ENCODE assay signal across 18 cellular contexts in genomic region chr19:52219611-52220010, GRCh38. TPM values are rescaled to one million over a fixed set of nuclear protein-coding genes. Genes with fewer than 3 reads are reported as not detected.
A peak's percentile ranks its signal among the peaks of the same experiment; 100 is the strongest.
DNase-seq lines count a peak whose midpoint lies in the region; ATAC-seq and TF ChIP-seq lines count a peak whose summit lies in the region.
"Had no signal": no experiment of that assay in that cellular context is flagged by ENCODE, and none has a peak within 500 bp of the region (broad histone marks: within the 10 kb centered on the region; RNA-seq: fewer than 3 reads in every experiment).

No MANE protein-coding gene starts in this region.

- no peak overlapping the region for H3K4me3 Mint-ChIP-seq in central memory CD8-positive, alpha-beta T cell
- H3K4me3 Mint-ChIP-seq in progenitor cell of endocrine pancreas (ENCODE audit: low read depth): no peak overlapping the region
- H3K4me3 Mint-ChIP-seq: CD8-positive, alpha-beta T cell; H9; IgD-negative memory B cell had no signal

- TF ChIP-seq CTCF in progenitor cell of endocrine pancreas (IDR thresholded peaks at IDR 0.05; ENCODE audit: unreplicated experiment): no peak

- no peaks in the 10 kb centered on the region for H3K9me3 Mint-ChIP-seq in activated naive CD4-positive, alpha-beta T cell treated with anti-CD3 and anti-CD28 coated beads, Interleukin-2, amount 50 U/mL, for 72 hours
- H3K9me3 Mint-ChIP-seq in central memory CD8-positive, alpha-beta T cell: no peaks in the 10 kb centered on the region
- no peaks in the 10 kb centered on the region for H3K9me3 Mint-ChIP-seq in progenitor cell of endocrine pancreas (ENCODE audit: low read depth)
- H3K9me3 Mint-ChIP-seq: CD8-positive, alpha-beta T cell; H9; IgD-negative memory B cell had no signal

- no peak for DNase-seq in activated naive CD4-positive, alpha-beta T cell treated with anti-CD3 and anti-CD28 coated beads, Interleukin-2, amount 50 U/mL, for 72 hours (ENCODE audit: low spot score in 2 of 2)
- DNase-seq in activated naive CD4-positive, alpha-beta T cell (lab: John Stamatoyannopoulos, UW): no peak
- DNase-seq in central memory CD8-positive, alpha-beta T cell (ENCODE audit: low spot score in 2 of 2): no peak
- DNase-seq in progenitor cell of endocrine pancreas (ENCODE audit: low spot score, unreplicated experiment) (no peak), left colon (no peak), NCI-H1105 (lab: John Stamatoyannopoulos, UW) (no peak)
- DNase-seq: Calu3, GF-D8, H9, Kasumi-1, MM.1S, NCI-H1092, NCI-H2081 had no signal

- peak overlapping the region; percentile 42 to 90 for H3K27ac Mint-ChIP-seq in activated naive CD4-positive, alpha-beta T cell treated with anti-CD3 and anti-CD28 coated beads, Interleukin-2, amount 50 U/mL, for 72 hours
- peak overlapping the region; percentile 75 for H3K27ac Mint-ChIP-seq in central memory CD8-positive, alpha-beta T cell (ENCODE audit: low read depth)
- peak overlapping the region; percentile 50 for H3K27ac Mint-ChIP-seq in progenitor cell of endocrine pancreas
- H3K27ac Mint-ChIP-seq: H9, IgD-negative memory B cell had no signal

- peaks cover 19 to 63% of the 10 kb centered on the region in 2 donors for H3K36me3 Mint-ChIP-seq in activated naive CD4-positive, alpha-beta T cell treated with anti-CD3 and anti-CD28 coated beads, Interleukin-2, amount 50 U/mL, for 72 hours
- H3K36me3 Mint-ChIP-seq in central memory CD8-positive, alpha-beta T cell (ENCODE audit: insufficient read depth): peaks cover 79% of the 10 kb centered on the region
- H3K36me3 Mint-ChIP-seq in progenitor cell of endocrine pancreas (ENCODE audit: insufficient read depth): peaks cover 29% of the 10 kb centered on the region

- H3K4me1 Mint-ChIP-seq in central memory CD8-positive, alpha-beta T cell: peaks cover 10% of the 10 kb centered on the region
- no peaks in the 10 kb centered on the region for H3K4me1 Mint-ChIP-seq in progenitor cell of endocrine pancreas (ENCODE audit: low read depth)
- H3K4me1 Mint-ChIP-seq: H9 had no signal

- H3K27me3 Mint-ChIP-seq in central memory CD8-positive, alpha-beta T cell: no peaks in the 10 kb centered on the region
- H3K27me3 Mint-ChIP-seq in progenitor cell of endocrine pancreas: no peaks in the 10 kb centered on the region
- H3K27me3 Mint-ChIP-seq: IgD-negative memory B cell had no signal

- ATAC-seq in activated naive CD4-positive, alpha-beta T cell treated with anti-CD3 and anti-CD28 coated beads, Interleukin-2, amount 50 U/mL, for 72 hours: no peak
- ATAC-seq in central memory CD8-positive, alpha-beta T cell (replicated peaks; ENCODE audit: extremely low read depth, poor library complexity, severe bottlenecking): no peak
- ATAC-seq in left colon (no peak), GM18502 (IDR thresholded peaks at IDR 0.05; ENCODE audit: poor library complexity, unreplicated experiment) (no peak)
- ATAC-seq: A549; CD8-positive, alpha-beta T cell; Panc1 had no signal

- intact Hi-C loops in left colon (cut with DNase I, micrococcal nuclease): no loop called here

RNA-seq across cellular contexts. Expression of gene PPP2R1A, which starts 29.8 kb away (rescaled TPM):
- 100 to 1,000 TPM; 160 to 231 TPM for total RNA-seq in activated naive CD4-positive, alpha-beta T cell treated with anti-CD3 and anti-CD28 coated beads, Interleukin-2, amount 50 U/mL, for 72 hours
- 299 and 307 TPM in 2 replicates for total RNA-seq in progenitor cell of endocrine pancreas
- 100 to 1,000 TPM; 262 to 281 TPM for total RNA-seq in left colon

RNA-seq across cellular contexts. Expression of gene ZNF836, which starts 48.2 kb away (rescaled TPM):
- 10 to 100 TPM; 11.8 to 11.9 TPM for total RNA-seq in activated naive CD4-positive, alpha-beta T cell treated with anti-CD3 and anti-CD28 coated beads, Interleukin-2, amount 50 U/mL, for 72 hours
- total RNA-seq in progenitor cell of endocrine pancreas: 30.2 and 32.6 TPM in 2 replicates
- total RNA-seq in left colon: 10 to 100 TPM; 10.5 to 15.4 TPM

RNA-seq across cellular contexts. Expression of gene ZNF766, which starts 49.8 kb away (rescaled TPM):
- 10 to 100 TPM; 22.4 to 24.2 TPM for total RNA-seq in activated naive CD4-positive, alpha-beta T cell treated with anti-CD3 and anti-CD28 coated beads, Interleukin-2, amount 50 U/mL, for 72 hours
- total RNA-seq in progenitor cell of endocrine pancreas (27.1 and 29.4 TPM in 2 replicates), left colon (10 to 100 TPM in 1 of 2 donors, 1 to 10 TPM in 1; 7.8 to 11.4 TPM)
